In the genomic region with DNA sequence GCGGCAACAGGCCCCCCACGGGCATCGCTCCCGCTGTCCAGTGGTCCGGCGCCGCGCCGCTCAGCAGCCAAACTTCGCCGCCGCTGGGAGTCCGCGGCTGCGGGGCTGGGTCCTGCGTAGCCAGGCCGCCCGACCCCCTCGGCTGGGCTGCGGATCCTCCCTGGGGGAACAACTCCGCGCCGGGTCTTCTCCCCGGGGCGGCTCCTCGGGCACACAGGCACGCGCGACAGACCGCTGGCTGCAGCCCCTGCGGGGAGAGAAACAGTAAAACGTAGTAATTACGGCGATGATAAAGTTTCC, we compare ENCODE assay signal across 8 cellular contexts. TPM values are rescaled to one million over a fixed set of nuclear protein-coding genes. Genes with fewer than 3 reads are reported as not detected.
DNase-seq lines count a peak whose midpoint lies in the region; ATAC-seq and TF ChIP-seq lines count a peak whose summit lies in the region.

No MANE protein-coding gene starts in this region.

- peaks cover 12% of the 10 kb centered on the region for H3K36me3 Mint-ChIP-seq in type B pancreatic cell

- H3K27me3 Mint-ChIP-seq in type B pancreatic cell, result peaks cover 10% of the 10 kb centered on the region

- in situ Hi-C loops in brain microvascular endothelial cell (cut with HindIII; ENCODE audit: low pct_ligation_motif_present, low sequenced_read_pairs), result no loop called here

- H3K9me3 ChIP-seq in right lobe of liver, result no peaks in the 10 kb centered on the region

- peaks cover 38% of the 10 kb centered on the region for H3K4me1 Mint-ChIP-seq in type B pancreatic cell (ENCODE audit: unreplicated experiment)

- H3K36me3 ChIP-seq in brain microvascular endothelial cell (replicated peaks), result no peaks in the 10 kb centered on the region
- H3K36me3 ChIP-seq in right lobe of liver, result no peaks in the 10 kb centered on the region

- H3K27me3 ChIP-seq in brain microvascular endothelial cell (replicated peaks), result no peaks in the 10 kb centered on the region
- no peaks in the 10 kb centered on the region for H3K27me3 ChIP-seq in right lobe of liver

- no peaks in the 10 kb centered on the region for H3K9me3 Mint-ChIP-seq in type B pancreatic cell

- peak overlapping the region; percentile 99 for H3K4me3 Mint-ChIP-seq in type B pancreatic cell

- TF ChIP-seq CTCF in brain microvascular endothelial cell (IDR thresholded peaks at IDR 0.05; ENCODE audit: low read depth, low read length, missing control alignments) (no peak), right lobe of liver (IDR thresholded peaks at IDR 0.05) (no peak), type B pancreatic cell (conservative IDR thresholded peaks at IDR 0.05) (no peak)

- no peak for TF ChIP-seq POLR2A in right lobe of liver (IDR thresholded peaks at IDR 0.05)

- WGBS in right lobe of liver (ENCODE audit: insufficient coverage, low coverage, low lambda C conversion rate, missing lambda C conversion rate), result 0% methylated on average over 3 of the region's 34 CpGs

- ATAC-seq in HG03432 (IDR thresholded peaks at IDR 0.05; ENCODE audit: unreplicated experiment), result peak; percentile 2
- peak in 1 of 4 donors; percentile 1 for ATAC-seq in right lobe of liver

- no peak overlapping the region for H3K27ac ChIP-seq in brain microvascular endothelial cell
- peak overlapping the region; percentile 86 to 98 (median 95) for H3K27ac ChIP-seq in right lobe of liver

- DNase-seq in activated gamma-delta T cell (lab: John Stamatoyannopoulos, UW) (peak; percentile 30), activated gamma-delta T cell treated with Interleukin-2 at 50 U/mL for 16 hours (no peak), brain microvascular endothelial cell (no peak), right lobe of liver (no peak), type B pancreatic cell (ENCODE audit: extremely low spot score, unreplicated experiment) (no peak), Kasumi-1 (lab: John Stamatoyannopoulos, UW) (no peak), GM19240 (ENCODE audit: insufficient read length, low spot score) (no peak)

- peak overlapping the region; percentile 78 for H3K4me3 ChIP-seq in brain microvascular endothelial cell (ENCODE audit: low read depth, low read length)
- H3K4me3 ChIP-seq in right lobe of liver, result peak overlapping the region; percentile 76 to 93 (median 88)

- H3K4me1 ChIP-seq in right lobe of liver, result peaks cover 0 to 27% (median 8%) of the 10 kb centered on the region in 4 donors

- H3K27ac Mint-ChIP-seq in type B pancreatic cell, result no peak overlapping the region

- intact Hi-C loops in right lobe of liver (cut with DNase I), result no loop called here

RNA-seq across cellular contexts. Expression of gene MAN1A1, which starts 0.6 kb away (rescaled TPM):
- 100 to 1,000 TPM; 109 to 191 (median 139) TPM for total RNA-seq in right lobe of liver
- total RNA-seq in type B pancreatic cell (ENCODE audit: low replicate concordance), result 52.2 and 74.2 TPM in 2 replicates
